ENCODE assay signal across 8 cellular contexts in genomic region chr16:68267612-68268405, GRCh38. TPM values are rescaled to one million over a fixed set of nuclear protein-coding genes. Genes with fewer than 3 reads are reported as not detected.
A peak's percentile ranks its signal among the peaks of the same experiment; 100 is the strongest.
DNase-seq lines count a peak whose midpoint lies in the region; TF ChIP-seq lines count a peak whose summit lies in the region.
"Had no signal": no experiment of that assay in that cellular context is flagged by ENCODE, and none has a peak within 500 bp of the region (broad histone marks: within the 10 kb centered on the region; RNA-seq: fewer than 3 reads in every experiment).

No MANE protein-coding gene starts in this region.

- intact Hi-C loops in esophagus squamous epithelium (cut with DNase I) = no loop called here

- H3K4me1 ChIP-seq in iPS-18a (ENCODE audit: control insufficient read depth, low read depth, low read length) = peaks cover 14% of the 10 kb centered on the region
- peaks cover 15 to 71% (median 23%) of the 10 kb centered on the region in 3 donors for H3K4me1 ChIP-seq in esophagus squamous epithelium

- H3K36me3 ChIP-seq in iPS-18a (ENCODE audit: control insufficient read depth, low read depth, low read length) (no peaks in the 10 kb centered on the region), esophagus squamous epithelium (no peaks in the 10 kb centered on the region)
- H3K36me3 ChIP-seq: tibial nerve had no signal

- H3K27ac ChIP-seq in iPS-18a (ENCODE audit: low read length) = peak overlapping the region; percentile 18
- H3K27ac ChIP-seq in esophagus squamous epithelium = no peak overlapping the region

- DNase-seq in EH (ENCODE audit: low read depth) = peak; percentile 18
- peak; percentile 87 to 89 for DNase-seq in NCI-H524 (lab: John Stamatoyannopoulos, UW)
- no peak for DNase-seq in NCI-H1092 (lab: John Stamatoyannopoulos, UW)
- no peak for DNase-seq in esophagus squamous epithelium (lab: John Stamatoyannopoulos, UW)
- no peak for DNase-seq in GM10266 (ENCODE audit: extremely low spot score)

- H3K4me3 ChIP-seq in iPS-18a (ENCODE audit: low read length) (peak overlapping the region; percentile 45), esophagus squamous epithelium (no peak overlapping the region)

- TF ChIP-seq POLR2A in esophagus squamous epithelium (IDR thresholded peaks at IDR 0.05) = no peak

- H3K9ac ChIP-seq in iPS-18a (ENCODE audit: low read length) = peak overlapping the region; percentile 34

- TF ChIP-seq CTCF in esophagus squamous epithelium (IDR thresholded peaks at IDR 0.05) = no peak
- no peak for TF ChIP-seq CTCF in GM10266 (IDR thresholded peaks at IDR 0.05; ENCODE audit: control insufficient read depth, insufficient read depth, low read depth, missing control alignments)

- H3K9me3 ChIP-seq in iPS-18a (ENCODE audit: control insufficient read depth, low read depth, low read length) (no peaks in the 10 kb centered on the region), esophagus squamous epithelium (no peaks in the 10 kb centered on the region)
- H3K9me3 ChIP-seq: tibial nerve had no signal

- WGBS in esophagus squamous epithelium, 2 donors = 77 to 85% methylated on average over 6 of the region's 6 CpGs

- peaks cover 20% of the 10 kb centered on the region for H3K27me3 ChIP-seq in iPS-18a (ENCODE audit: control insufficient read depth, insufficient read depth, low read length)
- no peaks in the 10 kb centered on the region for H3K27me3 ChIP-seq in esophagus squamous epithelium
- H3K27me3 ChIP-seq: tibial nerve had no signal

RNA-seq across cellular contexts. Expression of gene SLC7A6, which starts 3.5 kb away (rescaled TPM):
- 10 to 100 TPM in 1 of 4 donors, 1 to 10 TPM in 3; 5.7 to 28.2 (median 7.9) TPM for total RNA-seq in esophagus squamous epithelium

RNA-seq across cellular contexts. Expression of gene PLA2G15, which starts 22.6 kb away (rescaled TPM):
- 1 to 10 TPM; 3.3 to 9.8 (median 6.6) TPM for total RNA-seq in esophagus squamous epithelium

RNA-seq across cellular contexts. Expression of gene ESRP2, which starts 31.9 kb away (rescaled TPM):
- total RNA-seq in esophagus squamous epithelium = 100 to 1,000 TPM in 3 of 4 donors, 10 to 100 TPM in 1; 44.6 to 137 (median 118) TPM
- total RNA-seq: LHCN-M2 had no signal

RNA-seq across cellular contexts. Expression of gene SLC7A6OS, which starts 42.9 kb away (rescaled TPM):
- total RNA-seq in esophagus squamous epithelium = 10 to 100 TPM in 1 of 4 donors, 1 to 10 TPM in 3; 4.5 to 16.2 (median 6.7) TPM

RNA-seq across cellular contexts. Expression of gene PRMT7, which starts 43.0 kb away (rescaled TPM):
- total RNA-seq in esophagus squamous epithelium = 10 to 100 TPM; 15.2 to 35.7 (median 21.2) TPM

Comparison
In these comparisons a context has a peak if more than half of its experiments do, and no peak if none do; other contexts are left out.
1. DNase-seq: peak in EH (single experiment) and NCI-H524 (2 of 2); none in NCI-H1092 (single experiment), esophagus squamous epithelium (single experiment) and GM10266 (single experiment).